Comparison of ENCODE assay signal across 8 cellular contexts in genomic region chr6:26457796-26458688, GRCh38. TPM values are rescaled to one million over a fixed set of nuclear protein-coding genes. Genes with fewer than 3 reads are reported as not detected.
DNase-seq lines count a peak whose midpoint lies in the region; ATAC-seq, FAIRE-seq and TF ChIP-seq lines count a peak whose summit lies in the region.

Gene BTN2A1, plus strand, starts transcription at chr6:26457955. Its CDS starts 682 bp downstream, at chr6:26458637.

- peaks cover 4% of the 10 kb centered on the region for H3K4me1 ChIP-seq in RWPE2 (ENCODE audit: insufficient read depth, poor library complexity, severe bottlenecking)
- H3K4me1 ChIP-seq in stomach = peaks cover 34 to 53% (median 44%) of the 10 kb centered on the region in 4 donors

- intact Hi-C loops in natural killer cell (cut with micrococcal nuclease) (loop anchor here (1.0 to 5.0 kb wide), 2 partner anchors 16 to 76 kb away; partner anchors contain the start of gene BTN2A2), stomach (cut with DNase I; ENCODE audit: low total_unique reads) (no loop called here)

- peak within 1 kb of the TSS; percentile 46 for H3K27ac ChIP-seq in RWPE2 (ENCODE audit: poor library complexity, severe bottlenecking)
- peak within 1 kb of the TSS; percentile 80 to 98 (median 93) for H3K27ac ChIP-seq in stomach

- H3K9me3 Mint-ChIP-seq in natural killer cell = no peaks in the 10 kb centered on the region

- WGBS in stomach, 5 donors = 0 to 1% (median 1%) methylated on average over 29 to 31 of the region's 31 CpGs

- TF ChIP-seq EP300 in stomach (IDR thresholded peaks at IDR 0.05) = no peak

- no peaks in the 10 kb centered on the region for H3K27me3 Mint-ChIP-seq in natural killer cell (ENCODE audit: low read depth in 2 of 2)

- H3K4me3 Mint-ChIP-seq in natural killer cell = peak within 1 kb of the TSS; percentile 100

- peaks cover 38% of the 10 kb centered on the region for H3K36me3 ChIP-seq in RWPE2 (ENCODE audit: low read depth)
- peaks cover 17 to 32% (median 24%) of the 10 kb centered on the region in 4 donors for H3K36me3 ChIP-seq in stomach

- peaks cover 59 to 63% of the 10 kb centered on the region in 2 donors for H3K4me1 Mint-ChIP-seq in natural killer cell

- peak; percentile 20; the same call in 1 of the 2 replicates for TF ChIP-seq CTCF in LNCaP clone FGC (IDR thresholded peaks at IDR 0.05; ENCODE audit: control insufficient read depth, extremely low read depth, insufficient read depth)
- TF ChIP-seq CTCF in RWPE2 (IDR thresholded peaks at IDR 0.05; ENCODE audit: poor library complexity, severe bottlenecking) = no peak
- peak; percentile 13 for TF ChIP-seq CTCF in fibroblast of the aortic adventitia (IDR thresholded peaks at IDR 0.05; ENCODE audit: insufficient read depth, low read length)
- TF ChIP-seq CTCF in natural killer cell (IDR thresholded peaks at IDR 0.05) = no peak
- no peak for TF ChIP-seq CTCF in stomach (IDR thresholded peaks at IDR 0.05)

- ATAC-seq in RWPE2 (ENCODE audit: low read depth) = peak; percentile 100
- peak; percentile 97 to 98 (median 98) for ATAC-seq in natural killer cell

- H3K27ac Mint-ChIP-seq in natural killer cell = peak within 1 kb of the TSS; percentile 95 to 97

- H3K27me3 ChIP-seq in RWPE2 (ENCODE audit: insufficient read depth, poor library complexity, severe bottlenecking) (no peaks in the 10 kb centered on the region), stomach (no peaks in the 10 kb centered on the region)

- TF ChIP-seq POLR2A in H54 (IDR thresholded peaks at IDR 0.05; ENCODE audit: low read depth, low read length) (no peak), stomach (IDR thresholded peaks at IDR 0.05) (no peak)

- DNase-seq in ELF-1 (ENCODE audit: low read depth, low spot score) (peak; percentile 92), H54 (ENCODE audit: insufficient read length, low spot score) (peak; percentile 83), LNCaP clone FGC (ENCODE audit: low read depth) (peak; percentile 79), RWPE2 (ENCODE audit: low spot score) (peak; percentile 72), fibroblast of the aortic adventitia (ENCODE audit: low read depth) (peak; percentile 95), natural killer cell (peak; percentile 54), stomach (peak; percentile 79)
- DNase-seq in activated effector memory CD4-positive, alpha-beta T cell treated with anti-CD3 and anti-CD28 coated beads, Interleukin-2, amount 50 U/mL, for 16 hours = peak; percentile 88

- peak; percentile 67 for FAIRE-seq in H54 (lab: Jason Lieb, UNC)

- peaks cover 12% of the 10 kb centered on the region for H3K36me3 Mint-ChIP-seq in natural killer cell

- H3K9me3 ChIP-seq in RWPE2 (ENCODE audit: severe bottlenecking) (no peaks in the 10 kb centered on the region), stomach (no peaks in the 10 kb centered on the region)

- H3K4me3 ChIP-seq in LNCaP clone FGC (ENCODE audit: low read depth, low read length) = peak within 1 kb of the TSS; percentile 92
- H3K4me3 ChIP-seq in RWPE2 (ENCODE audit: severe bottlenecking) = peak within 1 kb of the TSS; percentile 69
- H3K4me3 ChIP-seq in fibroblast of the aortic adventitia (ENCODE audit: low read depth, low read length) = peak within 1 kb of the TSS; percentile 87
- peak within 1 kb of the TSS; percentile 63 to 83 (median 76) for H3K4me3 ChIP-seq in stomach

RNA-seq across cellular contexts. Expression of gene BTN2A1, which starts in this region (rescaled TPM):
- total RNA-seq in fibroblast of the aortic adventitia (ENCODE audit: low replicate concordance) = 11.7 and 17.9 TPM in 2 replicates
- total RNA-seq in natural killer cell = 10 to 100 TPM; 33.8 to 51.2 (median 43.3) TPM
- total RNA-seq in stomach = 10 to 100 TPM in 3 of 5 donors, 1 to 10 TPM in 2; 2.9 to 16.9 (median 14.6) TPM
- polyA plus RNA-seq in stomach = 10 to 100 TPM in 1 of 3 donors, 1 to 10 TPM in 2; 7.0 to 14.2 (median 7.2) TPM

Comparison
In these comparisons a context has a peak if more than half of its experiments do, and no peak if none do; other contexts are left out.
1. Peak in every context shown above with its lines: DNase-seq, ATAC-seq, H3K4me3 ChIP-seq and H3K27ac ChIP-seq.
2. CTCF ChIP-seq: peak in LNCaP clone FGC (single experiment) and fibroblast of the aortic adventitia (single experiment); none in RWPE2 (single experiment), natural killer cell (single experiment) and stomach (0 of 7).